In the genomic region with DNA sequence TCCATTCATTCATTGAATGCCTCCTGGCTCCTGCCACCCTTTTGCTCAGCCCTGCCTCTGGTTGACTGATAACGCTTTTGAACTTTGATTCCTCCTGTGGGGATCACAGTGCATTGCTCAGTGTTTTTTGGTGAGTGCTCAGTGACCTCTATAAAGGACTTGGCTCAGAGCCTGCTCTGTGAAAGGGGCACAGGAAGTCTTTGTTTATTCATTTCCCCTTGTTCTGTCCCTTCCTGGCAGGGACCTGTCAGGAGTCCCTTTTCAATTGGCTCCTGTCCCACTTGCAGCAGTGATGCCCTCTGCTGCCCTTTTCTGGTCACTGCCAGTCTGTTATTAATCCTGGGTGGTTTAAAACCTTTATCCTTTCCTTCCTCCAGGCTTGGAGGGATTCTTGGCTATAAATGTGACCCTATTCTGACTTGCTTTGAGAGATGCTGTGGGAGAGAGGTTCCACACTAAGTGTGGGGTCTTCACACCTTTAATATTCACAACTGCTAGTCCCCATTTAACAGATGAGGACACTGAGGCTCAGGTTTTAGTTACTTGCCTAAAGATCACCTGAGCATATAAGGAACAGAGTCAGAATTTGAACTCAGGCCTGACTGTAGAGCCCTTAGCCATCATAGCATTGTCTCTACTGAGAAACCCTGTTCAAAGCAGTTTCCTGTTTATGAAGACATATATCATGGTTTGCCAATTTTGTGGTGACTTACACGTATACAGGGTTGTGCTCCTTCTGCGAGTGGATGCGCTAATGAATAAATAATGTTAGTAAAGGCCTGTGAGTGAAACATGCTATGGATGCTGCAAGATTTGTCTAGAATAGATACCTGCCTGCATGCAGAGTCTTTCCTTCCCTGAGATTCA, we compare ENCODE assay signal across 8 cellular contexts. TPM values are rescaled to one million over a fixed set of nuclear protein-coding genes. Genes with fewer than 3 reads are reported as not detected.
DNase-seq lines count a peak whose midpoint lies in the region; ATAC-seq and TF ChIP-seq lines count a peak whose summit lies in the region.

No MANE protein-coding gene starts in this region.

- H3K27ac ChIP-seq in Peyer's patch (peak overlapping the region in 3 of 4 donors; percentile 34 to 77 (median 59)), tibial nerve (peak overlapping the region in 1 of 4 donors; percentile 55)

- H3K9me3 ChIP-seq in Peyer's patch: no peaks in the 10 kb centered on the region
- no peaks in the 10 kb centered on the region for H3K9me3 ChIP-seq in tibial nerve

- no peaks in the 10 kb centered on the region for H3K27me3 Mint-ChIP-seq in activated T-helper 17 cell treated with anti-CD3 and anti-CD28 coated beads, Interleukin-2, amount 50 U/mL, for 72 hours
- no peaks in the 10 kb centered on the region for H3K27me3 Mint-ChIP-seq in neural crest cell (ENCODE audit: low read depth)

- H3K36me3 ChIP-seq in Peyer's patch (peaks cover 0 to 4% (median 0%) of the 10 kb centered on the region in 3 donors), tibial nerve (peaks cover 0 to 25% (median 0%) of the 10 kb centered on the region in 3 donors)

- H3K36me3 Mint-ChIP-seq in activated T-helper 17 cell treated with anti-CD3 and anti-CD28 coated beads, Interleukin-2, amount 50 U/mL, for 72 hours (ENCODE audit: low read depth): peaks cover 50% of the 10 kb centered on the region
- H3K36me3 Mint-ChIP-seq in neural crest cell (ENCODE audit: low read depth): no peaks in the 10 kb centered on the region

- no peak for TF ChIP-seq POLR2A in Peyer's patch (IDR thresholded peaks at IDR 0.05)
- TF ChIP-seq POLR2A in tibial nerve (IDR thresholded peaks at IDR 0.05): no peak

- peak in 1 of 2 donors; percentile 85 for TF ChIP-seq EP300 in tibial nerve (IDR thresholded peaks at IDR 0.05)

- 58 to 69% methylated on average over 4 of the region's 4 CpGs for WGBS in tibial nerve, 2 donors

- H3K4me1 ChIP-seq in Peyer's patch: peaks cover 3 to 40% (median 23%) of the 10 kb centered on the region in 4 donors
- peaks cover 0 to 14% (median 5%) of the 10 kb centered on the region in 4 donors for H3K4me1 ChIP-seq in tibial nerve

- peak; percentile 57 for ATAC-seq in GM18868 (IDR thresholded peaks at IDR 0.05; ENCODE audit: unreplicated experiment)
- ATAC-seq in activated T-helper 17 cell treated with anti-CD3 and anti-CD28 coated beads, Interleukin-2, amount 50 U/mL, for 72 hours (replicated peaks): peak; percentile 51

- peak overlapping the region; percentile 91 for H3K27ac Mint-ChIP-seq in activated T-helper 17 cell treated with anti-CD3 and anti-CD28 coated beads, Interleukin-2, amount 50 U/mL, for 72 hours
- no peak overlapping the region for H3K27ac Mint-ChIP-seq in neural crest cell (ENCODE audit: unreplicated experiment)

- H3K4me3 ChIP-seq in AG09309 (ENCODE audit: control insufficient read depth, low read depth, low read length) (no peak overlapping the region), Peyer's patch (no peak overlapping the region), fibroblast of the aortic adventitia (ENCODE audit: low read depth, low read length) (no peak overlapping the region), tibial nerve (no peak overlapping the region)

- no peak for DNase-seq in AG09309 (ENCODE audit: low read depth)
- peak; percentile 96 for DNase-seq in HuH-7.5 (ENCODE audit: low spot score)
- peak; percentile 77 to 93 (median 83) for DNase-seq in Peyer's patch
- DNase-seq in fibroblast of the aortic adventitia (ENCODE audit: low read depth): peak; percentile 76
- peak; percentile 48 for DNase-seq in neural crest cell (ENCODE audit: low read depth, low spot score)
- peak; percentile 43 to 82 for DNase-seq in tibial nerve (ENCODE audit: low spot score in 2 of 2)

- peaks cover 45% of the 10 kb centered on the region for H3K4me1 Mint-ChIP-seq in activated T-helper 17 cell treated with anti-CD3 and anti-CD28 coated beads, Interleukin-2, amount 50 U/mL, for 72 hours
- peaks cover 10% of the 10 kb centered on the region for H3K4me1 Mint-ChIP-seq in neural crest cell

- peak overlapping the region; percentile 68 for H3K4me3 Mint-ChIP-seq in activated T-helper 17 cell treated with anti-CD3 and anti-CD28 coated beads, Interleukin-2, amount 50 U/mL, for 72 hours
- H3K4me3 Mint-ChIP-seq in neural crest cell: no peak overlapping the region

- H3K27me3 ChIP-seq in Peyer's patch (no peaks in the 10 kb centered on the region), tibial nerve (no peaks in the 10 kb centered on the region)

- peaks cover 4% of the 10 kb centered on the region for H3K9me3 Mint-ChIP-seq in activated T-helper 17 cell treated with anti-CD3 and anti-CD28 coated beads, Interleukin-2, amount 50 U/mL, for 72 hours
- no peaks in the 10 kb centered on the region for H3K9me3 Mint-ChIP-seq in neural crest cell

- TF ChIP-seq CTCF in AG09309 (IDR thresholded peaks at IDR 0.05; ENCODE audit: control insufficient read depth, insufficient read depth, low read depth, low read length, missing control alignments) (peak; percentile 82), Peyer's patch (IDR thresholded peaks at IDR 0.05) (peak; percentile 78 to 97 (median 86)), fibroblast of the aortic adventitia (IDR thresholded peaks at IDR 0.05; ENCODE audit: insufficient read depth, low read length) (peak; percentile 82), neural crest cell (conservative IDR thresholded peaks at IDR 0.05) (peak; percentile 75), tibial nerve (IDR thresholded peaks at IDR 0.05) (peak; percentile 69 to 85 (median 74))

RNA-seq across cellular contexts. Expression of a gene that starts 23.2 kb away (rescaled TPM):
- 10 to 100 TPM; 30.3 to 52.8 (median 36.9) TPM for total RNA-seq in Peyer's patch
- 10 to 100 TPM; 56.7 to 71.7 TPM for total RNA-seq in activated T-helper 17 cell treated with anti-CD3 and anti-CD28 coated beads, Interleukin-2, amount 50 U/mL, for 72 hours
- 20.8 and 25.6 TPM in 2 replicates for total RNA-seq in fibroblast of the aortic adventitia (ENCODE audit: low replicate concordance)
- 40.5 TPM in 2 replicates for total RNA-seq in neural crest cell
- 10 to 100 TPM; 21.2 to 28.9 (median 28.5) TPM for total RNA-seq in tibial nerve
